In the genomic region with DNA sequence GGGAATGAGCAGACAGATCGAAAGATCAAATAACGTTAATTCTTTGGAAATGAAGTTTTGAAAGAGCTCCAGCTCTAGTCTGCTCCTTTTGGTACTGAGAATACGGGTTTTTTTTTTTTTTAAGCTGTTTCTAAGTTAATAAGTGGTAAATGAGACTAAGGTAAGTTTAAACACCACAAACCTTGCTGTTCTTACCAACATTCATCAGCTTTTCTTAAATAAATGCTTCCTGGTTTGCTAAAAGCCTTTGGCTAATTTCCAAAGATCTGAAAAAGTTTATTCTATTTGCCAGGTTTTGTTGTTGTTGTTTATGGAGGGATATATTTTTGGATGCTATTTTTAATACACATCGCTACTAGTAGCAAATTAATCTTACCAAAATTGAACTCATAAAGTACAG, we compare ENCODE assay signal across 8 cellular contexts.
"Had no signal": no experiment of that assay in that cellular context is flagged by ENCODE, and none has a peak within 500 bp of the region (broad histone marks: within the 10 kb centered on the region; RNA-seq: fewer than 3 reads in every experiment).

No MANE protein-coding gene starts in this region.

- H3K27ac Mint-ChIP-seq: H9, HFFc6 had no signal

- H3K27ac ChIP-seq: GM23248 had no signal

- H2AFZ ChIP-seq: GM23248 had no signal

- FAIRE-seq: HTR-8/SVneo had no signal

- H3K9me3 Mint-ChIP-seq: H9, HFFc6 had no signal

- H3K9ac ChIP-seq: GM23248 had no signal

- H3K4me1 Mint-ChIP-seq: H9 had no signal

- DNase-seq: GM23248, GOT3, H9, HCEC 1CT, HFFc6, IMR-90, KBM-7 had no signal

- H3K4me3 Mint-ChIP-seq: H9, HFFc6 had no signal

- H3K4me3 ChIP-seq: GM23248 had no signal
